ENCODE assay signal across 2 cellular contexts in genomic region chr22:36771376-36772063, GRCh38.
TF ChIP-seq lines count a peak whose summit lies in the region.

No MANE protein-coding gene starts in this region.

TF ChIP-seq in GM23338, 12 proteins besides CTCF, POLR2A, EP300 and RAD21:
- TF ChIP-seq, protein P1, sequence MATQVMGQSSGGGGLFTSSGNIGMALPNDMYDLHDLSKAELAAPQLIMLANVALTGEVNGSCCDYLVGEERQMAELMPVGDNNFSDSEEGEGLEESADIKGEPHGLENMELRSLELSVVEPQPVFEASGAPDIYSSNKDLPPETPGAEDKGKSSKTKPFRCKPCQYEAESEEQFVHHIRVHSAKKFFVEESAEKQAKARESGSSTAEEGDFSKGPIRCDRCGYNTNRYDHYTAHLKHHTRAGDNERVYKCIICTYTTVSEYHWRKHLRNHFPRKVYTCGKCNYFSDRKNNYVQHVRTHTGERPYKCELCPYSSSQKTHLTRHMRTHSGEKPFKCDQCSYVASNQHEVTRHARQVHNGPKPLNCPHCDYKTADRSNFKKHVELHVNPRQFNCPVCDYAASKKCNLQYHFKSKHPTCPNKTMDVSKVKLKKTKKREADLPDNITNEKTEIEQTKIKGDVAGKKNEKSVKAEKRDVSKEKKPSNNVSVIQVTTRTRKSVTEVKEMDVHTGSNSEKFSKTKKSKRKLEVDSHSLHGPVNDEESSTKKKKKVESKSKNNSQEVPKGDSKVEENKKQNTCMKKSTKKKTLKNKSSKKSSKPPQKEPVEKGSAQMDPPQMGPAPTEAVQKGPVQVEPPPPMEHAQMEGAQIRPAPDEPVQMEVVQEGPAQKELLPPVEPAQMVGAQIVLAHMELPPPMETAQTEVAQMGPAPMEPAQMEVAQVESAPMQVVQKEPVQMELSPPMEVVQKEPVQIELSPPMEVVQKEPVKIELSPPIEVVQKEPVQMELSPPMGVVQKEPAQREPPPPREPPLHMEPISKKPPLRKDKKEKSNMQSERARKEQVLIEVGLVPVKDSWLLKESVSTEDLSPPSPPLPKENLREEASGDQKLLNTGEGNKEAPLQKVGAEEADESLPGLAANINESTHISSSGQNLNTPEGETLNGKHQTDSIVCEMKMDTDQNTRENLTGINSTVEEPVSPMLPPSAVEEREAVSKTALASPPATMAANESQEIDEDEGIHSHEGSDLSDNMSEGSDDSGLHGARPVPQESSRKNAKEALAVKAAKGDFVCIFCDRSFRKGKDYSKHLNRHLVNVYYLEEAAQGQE (IDR thresholded peaks at IDR 0.05; ENCODE audit: unreplicated experiment) = no peak
- TF ChIP-seq STAT1 (IDR thresholded peaks at IDR 0.05; ENCODE audit: unreplicated experiment) (no peak), EZH2 (IDR thresholded peaks at IDR 0.05; ENCODE audit: low read depth, unreplicated experiment) (no peak), JUNB (IDR thresholded peaks at IDR 0.05; ENCODE audit: unreplicated experiment) (no peak), POLR2AphosphoS5 (IDR thresholded peaks at IDR 0.05; ENCODE audit: low read depth) (no peak), ZNF114 (CRISPR knock-in tag; IDR thresholded peaks at IDR 0.05) (no peak), NANOG (IDR thresholded peaks at IDR 0.05; ENCODE audit: borderline replicate concordance) (no peak), EZH2phosphoT487 (IDR thresholded peaks at IDR 0.05; ENCODE audit: unreplicated experiment) (no peak), ETS1 (IDR thresholded peaks at IDR 0.05) (no peak), CREB1 (CRISPR knock-in tag; IDR thresholded peaks at IDR 0.05; ENCODE audit: low read depth) (no peak), ZNF331 (CRISPR knock-in tag; IDR thresholded peaks at IDR 0.05; ENCODE audit: low read depth) (no peak)
- TF ChIP-seq, protein P2, sequence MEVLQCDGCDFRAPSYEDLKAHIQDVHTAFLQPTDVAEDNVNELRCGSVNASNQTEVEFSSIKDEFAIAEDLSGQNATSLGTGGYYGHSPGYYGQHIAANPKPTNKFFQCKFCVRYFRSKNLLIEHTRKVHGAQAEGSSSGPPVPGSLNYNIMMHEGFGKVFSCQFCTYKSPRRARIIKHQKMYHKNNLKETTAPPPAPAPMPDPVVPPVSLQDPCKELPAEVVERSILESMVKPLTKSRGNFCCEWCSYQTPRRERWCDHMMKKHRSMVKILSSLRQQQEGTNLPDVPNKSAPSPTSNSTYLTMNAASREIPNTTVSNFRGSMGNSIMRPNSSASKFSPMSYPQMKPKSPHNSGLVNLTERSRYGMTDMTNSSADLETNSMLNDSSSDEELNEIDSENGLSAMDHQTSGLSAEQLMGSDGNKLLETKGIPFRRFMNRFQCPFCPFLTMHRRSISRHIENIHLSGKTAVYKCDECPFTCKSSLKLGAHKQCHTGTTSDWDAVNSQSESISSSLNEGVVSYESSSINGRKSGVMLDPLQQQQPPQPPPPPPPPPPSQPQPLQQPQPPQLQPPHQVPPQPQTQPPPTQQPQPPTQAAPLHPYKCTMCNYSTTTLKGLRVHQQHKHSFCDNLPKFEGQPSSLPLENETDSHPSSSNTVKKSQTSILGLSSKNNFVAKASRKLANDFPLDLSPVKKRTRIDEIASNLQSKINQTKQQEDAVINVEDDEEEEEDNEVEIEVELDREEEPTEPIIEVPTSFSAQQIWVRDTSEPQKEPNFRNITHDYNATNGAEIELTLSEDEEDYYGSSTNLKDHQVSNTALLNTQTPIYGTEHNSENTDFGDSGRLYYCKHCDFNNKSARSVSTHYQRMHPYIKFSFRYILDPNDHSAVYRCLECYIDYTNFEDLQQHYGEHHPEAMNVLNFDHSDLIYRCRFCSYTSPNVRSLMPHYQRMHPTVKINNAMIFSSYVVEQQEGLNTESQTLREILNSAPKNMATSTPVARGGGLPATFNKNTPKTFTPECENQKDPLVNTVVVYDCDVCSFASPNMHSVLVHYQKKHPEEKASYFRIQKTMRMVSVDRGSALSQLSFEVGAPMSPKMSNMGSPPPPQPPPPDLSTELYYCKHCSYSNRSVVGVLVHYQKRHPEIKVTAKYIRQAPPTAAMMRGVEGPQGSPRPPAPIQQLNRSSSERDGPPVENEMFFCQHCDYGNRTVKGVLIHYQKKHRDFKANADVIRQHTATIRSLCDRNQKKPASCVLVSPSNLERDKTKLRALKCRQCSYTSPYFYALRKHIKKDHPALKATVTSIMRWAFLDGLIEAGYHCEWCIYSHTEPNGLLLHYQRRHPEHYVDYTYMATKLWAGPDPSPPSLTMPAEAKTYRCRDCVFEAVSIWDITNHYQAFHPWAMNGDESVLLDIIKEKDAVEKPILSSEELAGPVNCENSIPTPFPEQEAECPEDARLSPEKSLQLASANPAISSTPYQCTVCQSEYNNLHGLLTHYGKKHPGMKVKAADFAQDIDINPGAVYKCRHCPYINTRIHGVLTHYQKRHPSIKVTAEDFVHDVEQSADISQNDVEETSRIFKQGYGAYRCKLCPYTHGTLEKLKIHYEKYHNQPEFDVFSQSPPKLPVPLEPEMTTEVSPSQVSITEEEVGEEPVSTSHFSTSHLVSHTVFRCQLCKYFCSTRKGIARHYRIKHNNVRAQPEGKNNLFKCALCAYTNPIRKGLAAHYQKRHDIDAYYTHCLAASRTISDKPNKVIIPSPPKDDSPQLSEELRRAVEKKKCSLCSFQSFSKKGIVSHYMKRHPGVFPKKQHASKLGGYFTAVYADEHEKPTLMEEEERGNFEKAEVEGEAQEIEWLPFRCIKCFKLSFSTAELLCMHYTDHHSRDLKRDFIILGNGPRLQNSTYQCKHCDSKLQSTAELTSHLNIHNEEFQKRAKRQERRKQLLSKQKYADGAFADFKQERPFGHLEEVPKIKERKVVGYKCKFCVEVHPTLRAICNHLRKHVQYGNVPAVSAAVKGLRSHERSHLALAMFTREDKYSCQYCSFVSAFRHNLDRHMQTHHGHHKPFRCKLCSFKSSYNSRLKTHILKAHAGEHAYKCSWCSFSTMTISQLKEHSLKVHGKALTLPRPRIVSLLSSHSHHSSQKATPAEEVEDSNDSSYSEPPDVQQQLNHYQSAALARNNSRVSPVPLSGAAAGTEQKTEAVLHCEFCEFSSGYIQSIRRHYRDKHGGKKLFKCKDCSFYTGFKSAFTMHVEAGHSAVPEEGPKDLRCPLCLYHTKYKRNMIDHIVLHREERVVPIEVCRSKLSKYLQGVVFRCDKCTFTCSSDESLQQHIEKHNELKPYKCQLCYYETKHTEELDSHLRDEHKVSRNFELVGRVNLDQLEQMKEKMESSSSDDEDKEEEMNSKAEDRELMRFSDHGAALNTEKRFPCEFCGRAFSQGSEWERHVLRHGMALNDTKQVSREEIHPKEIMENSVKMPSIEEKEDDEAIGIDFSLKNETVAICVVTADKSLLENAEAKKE (CRISPR knock-in tag; IDR thresholded peaks at IDR 0.05) = no peak

TF ChIP-seq in WTC11, 78 proteins besides CTCF, POLR2A, EP300 and RAD21 (continued from another document):
- TF ChIP-seq, protein P3, sequence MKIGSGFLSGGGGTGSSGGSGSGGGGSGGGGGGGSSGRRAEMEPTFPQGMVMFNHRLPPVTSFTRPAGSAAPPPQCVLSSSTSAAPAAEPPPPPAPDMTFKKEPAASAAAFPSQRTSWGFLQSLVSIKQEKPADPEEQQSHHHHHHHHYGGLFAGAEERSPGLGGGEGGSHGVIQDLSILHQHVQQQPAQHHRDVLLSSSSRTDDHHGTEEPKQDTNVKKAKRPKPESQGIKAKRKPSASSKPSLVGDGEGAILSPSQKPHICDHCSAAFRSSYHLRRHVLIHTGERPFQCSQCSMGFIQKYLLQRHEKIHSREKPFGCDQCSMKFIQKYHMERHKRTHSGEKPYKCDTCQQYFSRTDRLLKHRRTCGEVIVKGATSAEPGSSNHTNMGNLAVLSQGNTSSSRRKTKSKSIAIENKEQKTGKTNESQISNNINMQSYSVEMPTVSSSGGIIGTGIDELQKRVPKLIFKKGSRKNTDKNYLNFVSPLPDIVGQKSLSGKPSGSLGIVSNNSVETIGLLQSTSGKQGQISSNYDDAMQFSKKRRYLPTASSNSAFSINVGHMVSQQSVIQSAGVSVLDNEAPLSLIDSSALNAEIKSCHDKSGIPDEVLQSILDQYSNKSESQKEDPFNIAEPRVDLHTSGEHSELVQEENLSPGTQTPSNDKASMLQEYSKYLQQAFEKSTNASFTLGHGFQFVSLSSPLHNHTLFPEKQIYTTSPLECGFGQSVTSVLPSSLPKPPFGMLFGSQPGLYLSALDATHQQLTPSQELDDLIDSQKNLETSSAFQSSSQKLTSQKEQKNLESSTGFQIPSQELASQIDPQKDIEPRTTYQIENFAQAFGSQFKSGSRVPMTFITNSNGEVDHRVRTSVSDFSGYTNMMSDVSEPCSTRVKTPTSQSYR (CRISPR knock-in tag; IDR thresholded peaks at IDR 0.05) = no peak
- TF ChIP-seq NR2C2 (CRISPR knock-in tag; IDR thresholded peaks at IDR 0.05) (no peak), HMGA2 (CRISPR knock-in tag; IDR thresholded peaks at IDR 0.05) (no peak), ZNF423 (CRISPR knock-in tag; IDR thresholded peaks at IDR 0.05) (no peak), ETV6 (CRISPR knock-in tag; IDR thresholded peaks at IDR 0.05) (no peak)
